22 cellular contexts compared by ENCODE assay signal in genomic region chr3:33380653-33381052, GRCh38. TPM values are rescaled to one million over a fixed set of nuclear protein-coding genes. Genes with fewer than 3 reads are reported as not detected.
DNase-seq lines count a peak whose midpoint lies in the region; TF ChIP-seq lines count a peak whose summit lies in the region.
"Had no signal": no experiment of that assay in that cellular context is flagged by ENCODE, and none has a peak within 500 bp of the region (broad histone marks: within the 10 kb centered on the region; RNA-seq: fewer than 3 reads in every experiment).

No MANE protein-coding gene starts in this region.

- H4K20me1 ChIP-seq in neural cell (ENCODE audit: insufficient read depth) (no peaks in the 10 kb centered on the region), osteoblast (ENCODE audit: insufficient read depth, low read length) (peaks cover 5% of the 10 kb centered on the region)

- H3K27me3 ChIP-seq in neural cell (ENCODE audit: insufficient read depth, low read depth, low read length) = no peaks in the 10 kb centered on the region
- H3K27me3 ChIP-seq in Peyer's patch = no peaks in the 10 kb centered on the region
- no peaks in the 10 kb centered on the region for H3K27me3 ChIP-seq in osteoblast (ENCODE audit: insufficient read depth, low read length)

- no peak for TF ChIP-seq RAD21 in neural cell (conservative IDR thresholded peaks at IDR 0.05)

- H3K9me3 ChIP-seq in neural cell (ENCODE audit: low read length) = no peaks in the 10 kb centered on the region
- no peaks in the 10 kb centered on the region for H3K9me3 ChIP-seq in Peyer's patch
- H3K9me3 ChIP-seq in osteoblast (ENCODE audit: low read depth, low read length) = no peaks in the 10 kb centered on the region
- H3K9me3 ChIP-seq: A549, HAP-1 had no signal

- TF ChIP-seq CTCF in neural cell (IDR thresholded peaks at IDR 0.05; ENCODE audit: poor library complexity, severe bottlenecking) (no peak), Peyer's patch (IDR thresholded peaks at IDR 0.05) (no peak), osteoblast (IDR thresholded peaks at IDR 0.05; ENCODE audit: extremely low read depth, low read depth, low read length) (no peak)

- H3K4me1 ChIP-seq in Peyer's patch (no peaks in the 10 kb centered on the region), osteoblast (ENCODE audit: insufficient read depth, low read length) (peaks cover 14% of the 10 kb centered on the region)
- H3K4me1 ChIP-seq: HAP-1 had no signal

- no peak for TF ChIP-seq POLR2A in Peyer's patch (IDR thresholded peaks at IDR 0.05)

- H3K36me3 ChIP-seq in neural cell (ENCODE audit: insufficient read depth, low read length) (peaks cover 18% of the 10 kb centered on the region), Peyer's patch (peaks cover 0 to 15% (median 0%) of the 10 kb centered on the region in 3 donors), osteoblast (ENCODE audit: insufficient read depth, low read length) (peaks cover 44% of the 10 kb centered on the region)

- no peak overlapping the region for H2AFZ ChIP-seq in neural cell (ENCODE audit: low read depth, low read length)
- H2AFZ ChIP-seq in osteoblast (ENCODE audit: low read length) = no peak overlapping the region
- H2AFZ ChIP-seq: GM23248 had no signal

- POLR2A ChIA-PET in HEK293T (lab: Yijun Ruan, JAX) = no interaction called here

- no peaks in the 10 kb centered on the region for H3F3A ChIP-seq in neural cell (ENCODE audit: insufficient read depth, low read length, poor library complexity, severe bottlenecking)

- H3K4me2 ChIP-seq in neural cell (ENCODE audit: low read length) (no peak overlapping the region), osteoblast (ENCODE audit: insufficient read depth, low read length) (no peak overlapping the region)
- H3K4me2 ChIP-seq: A549 had no signal

- no peak overlapping the region for H3K9ac ChIP-seq in neural cell (ENCODE audit: low read length)
- H3K9ac ChIP-seq: GM23248 had no signal

- DNase-seq in HEK293T (ENCODE audit: extremely low spot score) (no peak), glomerular visceral epithelial cell (ENCODE audit: extremely low spot score) (peak; percentile 31), Peyer's patch (no peak), G401 (ENCODE audit: low spot score) (no peak), NCI-H1694 treated with DMSO at 0.1 percent for 48 hours (lab: John Stamatoyannopoulos, UW) (no peak), osteoblast (ENCODE audit: insufficient read length, low spot score, missing footprints) (no peak)
- DNase-seq: C1 segment of cervical spinal cord; CD4-positive, alpha-beta memory T cell; COR-L47; GDM1; GM23248; KG1; MM.1S; NCI-H2081; NCI-H2227 treated with DMSO at 0.1 percent for 48 hours; NCI-H526 treated with DMSO at 0.1 percent for 48 hours; SHP77 had no signal

- in situ Hi-C loops in G401 (cut with HindIII; ENCODE audit: low sequenced_read_pairs) = no loop called here

- no peak overlapping the region for H3K4me3 ChIP-seq in neural cell (ENCODE audit: low read length)
- no peak overlapping the region for H3K4me3 ChIP-seq in Peyer's patch
- no peak overlapping the region for H3K4me3 ChIP-seq in osteoblast (ENCODE audit: insufficient read depth, low read length)
- H3K4me3 ChIP-seq: A549, GM12878, GM23248, HAP-1 had no signal

- peak; percentile 97 for TF ChIP-seq EP300 in neural cell (conservative IDR thresholded peaks at IDR 0.05; ENCODE audit: poor library complexity, severe bottlenecking)

- no peaks in the 10 kb centered on the region for H3K9me2 ChIP-seq in neural cell (ENCODE audit: insufficient read depth, low read length)

- CTCF ChIA-PET in HEK293T (lab: Yijun Ruan, JAX) = no interaction called here

- H3K79me2 ChIP-seq in neural cell (replicated peaks; ENCODE audit: insufficient read depth, low read length) (no peaks in the 10 kb centered on the region), osteoblast (ENCODE audit: insufficient read depth, low read length) (peaks cover 7% of the 10 kb centered on the region)

- peak overlapping the region; percentile 39 for H3K27ac ChIP-seq in neural cell (ENCODE audit: low read length)
- H3K27ac ChIP-seq in Peyer's patch = no peak overlapping the region
- no peak overlapping the region for H3K27ac ChIP-seq in osteoblast (ENCODE audit: low read depth, low read length)
- H3K27ac ChIP-seq: A549, GM23248, RWPE1 had no signal

TF ChIP-seq in HEK293T, 16 proteins besides CTCF, POLR2A, EP300 and RAD21:
- no peak for TF ChIP-seq NFRKB (IDR thresholded peaks at IDR 0.05)
- TF ChIP-seq PKNOX1 (IDR thresholded peaks at IDR 0.05) = peak; percentile 18; the same call in 1 of the 2 replicates
- no peak for TF ChIP-seq ZNF384 (IDR thresholded peaks at IDR 0.05)

TF ChIP-seq in neural cell, 6 proteins besides CTCF, POLR2A, EP300 and RAD21:
- TF ChIP-seq POLR2AphosphoS5 (IDR thresholded peaks at IDR 0.05) = peak; percentile 68
- peak; percentile 38 for TF ChIP-seq MXI1 (conservative IDR thresholded peaks at IDR 0.05; ENCODE audit: poor library complexity, severe bottlenecking)
- TF ChIP-seq EZH2 (IDR thresholded peaks at IDR 0.05; ENCODE audit: borderline replicate concordance, insufficient read depth, low read length, poor library complexity, severe bottlenecking) = no peak
- no peak for TF ChIP-seq TAF1 (IDR thresholded peaks at IDR 0.05; ENCODE audit: low read depth)
- TF ChIP-seq SMC3 (conservative IDR thresholded peaks at IDR 0.05; ENCODE audit: poor library complexity) = no peak
- peak; percentile 51 for TF ChIP-seq REST (IDR thresholded peaks at IDR 0.05; ENCODE audit: borderline replicate concordance)

RNA-seq across cellular contexts. Expression of gene UBP1, which starts 59.6 kb away (rescaled TPM):
- polyA plus RNA-seq in neural cell = 59.6 and 74.2 TPM in 2 replicates
- polyA minus RNA-seq in neural cell = 85.0 and 97.4 TPM in 2 replicates
- total RNA-seq in Peyer's patch = 100 to 1,000 TPM in 1 of 4 donors, 10 to 100 TPM in 3; 61.3 to 192 (median 77.0) TPM
- 88.8 and 106 TPM in 2 replicates for total RNA-seq in G401 (2014; rRNA removed; shearing (Covaris generic))
- total RNA-seq in osteoblast = 69.0 and 77.4 TPM in 2 replicates
